8 cellular contexts compared by ENCODE assay signal in genomic region chr13:20495087-20496023, GRCh38. TPM values are rescaled to one million over a fixed set of nuclear protein-coding genes. Genes with fewer than 3 reads are reported as not detected.
DNase-seq lines count a peak whose midpoint lies in the region; TF ChIP-seq lines count a peak whose summit lies in the region.

No MANE protein-coding gene starts in this region.

- H3K36me3 Mint-ChIP-seq in activated naive CD4-positive, alpha-beta T cell treated with anti-CD3 and anti-CD28 coated beads, Interleukin-2, amount 10 ng/mL, durations not matched to agents 7 days and 5 days = peaks cover 3% of the 10 kb centered on the region

- no peak overlapping the region for H3K4me3 Mint-ChIP-seq in activated naive CD4-positive, alpha-beta T cell treated with anti-CD3 and anti-CD28 coated beads, Interleukin-2, amount 10 ng/mL, durations not matched to agents 7 days and 5 days

- DNase-seq in NCI-H1417 (lab: John Stamatoyannopoulos, UW) = peak; percentile 22 to 69 (median 52)
- DNase-seq in NCI-H1417 treated with DMSO at 0.1 percent for 48 hours (lab: John Stamatoyannopoulos, UW) = no peak
- DNase-seq in SJSA1 (ENCODE audit: low read depth in 1 of 2, low spot score in 2 of 2) = peak in 1 of 2 experiments; percentile 47
- DNase-seq in activated naive CD4-positive, alpha-beta T cell treated with anti-CD3 and anti-CD28 coated beads, Interleukin-2, amount 10 ng/mL, durations not matched to agents 7 days and 5 days = peak; percentile 76
- DNase-seq in globus pallidus (ENCODE audit: low spot score) = peak; percentile 76
- peak in 4 of 5 donors; percentile 29 to 67 (median 44) for DNase-seq in ovary
- peak; percentile 43 to 68 for DNase-seq in uterus

- peaks cover 17% of the 10 kb centered on the region for H3K4me1 Mint-ChIP-seq in activated naive CD4-positive, alpha-beta T cell treated with anti-CD3 and anti-CD28 coated beads, Interleukin-2, amount 10 ng/mL, durations not matched to agents 7 days and 5 days

- TF ChIP-seq CTCF in ovary (IDR thresholded peaks at IDR 0.05) = peak; percentile 72 to 83 (median 78)
- peak; percentile 89 to 93 (median 91) for TF ChIP-seq CTCF in uterus (IDR thresholded peaks at IDR 0.05)

- CTCF ChIA-PET in activated naive CD4-positive, alpha-beta T cell treated with anti-CD3 and anti-CD28 coated beads, Interleukin-2, amount 10 ng/mL, durations not matched to agents 7 days and 5 days (lab: Charles Lee) = interaction anchor here (0.6 to 6.8 kb wide), 13 partner anchors 10 to 434 kb away, joined by 3 to 38 read pairs (median 4); partner anchors contain the start of gene IL17D

- no peak for TF ChIP-seq POLR2A in ovary (IDR thresholded peaks at IDR 0.05)
- TF ChIP-seq POLR2A in uterus (IDR thresholded peaks at IDR 0.05) = no peak

- H3K27me3 ChIP-seq in SJSA1 (replicated peaks) = no peaks in the 10 kb centered on the region
- H3K27me3 ChIP-seq in ovary = no peaks in the 10 kb centered on the region
- no peaks in the 10 kb centered on the region for H3K27me3 ChIP-seq in uterus

- peaks cover 4% of the 10 kb centered on the region for H3K9me3 Mint-ChIP-seq in activated naive CD4-positive, alpha-beta T cell treated with anti-CD3 and anti-CD28 coated beads, Interleukin-2, amount 10 ng/mL, durations not matched to agents 7 days and 5 days

- H3K27me3 Mint-ChIP-seq in activated naive CD4-positive, alpha-beta T cell treated with anti-CD3 and anti-CD28 coated beads, Interleukin-2, amount 10 ng/mL, durations not matched to agents 7 days and 5 days = no peaks in the 10 kb centered on the region

- H3K27ac Mint-ChIP-seq in activated naive CD4-positive, alpha-beta T cell treated with anti-CD3 and anti-CD28 coated beads, Interleukin-2, amount 10 ng/mL, durations not matched to agents 7 days and 5 days = no peak overlapping the region

- no peaks in the 10 kb centered on the region for H3K9me3 ChIP-seq in SJSA1 (replicated peaks)
- H3K9me3 ChIP-seq in ovary = no peaks in the 10 kb centered on the region
- no peaks in the 10 kb centered on the region for H3K9me3 ChIP-seq in uterus

- H3K4me3 ChIP-seq in SJSA1 (no peak overlapping the region), ovary (no peak overlapping the region), uterus (no peak overlapping the region)

- H3K4me1 ChIP-seq in SJSA1 (replicated peaks) (peaks cover 19% of the 10 kb centered on the region), ovary (ENCODE audit: insufficient read depth) (no peaks in the 10 kb centered on the region), uterus (no peaks in the 10 kb centered on the region)

- TF ChIP-seq EP300 in Ishikawa (IDR thresholded peaks at IDR 0.05; ENCODE audit: borderline replicate concordance) = no peak
- no peak for TF ChIP-seq EP300 in ovary (IDR thresholded peaks at IDR 0.05)

- H3K36me3 ChIP-seq in SJSA1 (no peaks in the 10 kb centered on the region), ovary (no peaks in the 10 kb centered on the region), uterus (no peaks in the 10 kb centered on the region)

- intact Hi-C loops in ovary (cut with DNase I) = loop anchor here (5.0 to 10.0 kb wide), 5 partner anchors 209 to 432 kb away; partner anchors contain the start of gene IL17D (in 1 of the 4)
- intact Hi-C loops in uterus (cut with DNase I; ENCODE audit: low total_unique reads) = loop anchor here (10.0 kb wide), 1 partner anchor 329 kb away; no protein-coding TSS in a partner anchor

- H3K27ac ChIP-seq in SJSA1 (peak overlapping the region; percentile 46), ovary (no peak overlapping the region), uterus (no peak overlapping the region)

- TF ChIP-seq RAD21 in Ishikawa (IDR thresholded peaks at IDR 0.05; ENCODE audit: low read depth) = peak; percentile 95

- WGBS in ovary, 3 donors = 24 to 26% (median 25%) methylated on average over 14 of the region's 14 CpGs

TF ChIP-seq in Ishikawa, 13 proteins besides CTCF, POLR2A, EP300 and RAD21:
- TF ChIP-seq TEAD4 (IDR thresholded peaks at IDR 0.05) (peak; percentile 23; the same call in 1 of the 2 replicates), REST (IDR thresholded peaks at IDR 0.05; ENCODE audit: low read depth) (no peak), ZBTB7A (IDR thresholded peaks at IDR 0.05; ENCODE audit: low read depth) (no peak), CEBPB (IDR thresholded peaks at IDR 0.05) (no peak)
- TF ChIP-seq, protein P1, sequence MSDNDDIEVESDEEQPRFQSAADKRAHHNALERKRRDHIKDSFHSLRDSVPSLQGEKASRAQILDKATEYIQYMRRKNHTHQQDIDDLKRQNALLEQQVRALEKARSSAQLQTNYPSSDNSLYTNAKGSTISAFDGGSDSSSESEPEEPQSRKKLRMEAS (IDR thresholded peaks at IDR 0.05) = no peak

RNA-seq across cellular contexts. Expression of gene CRYL1, which starts 30.3 kb away (rescaled TPM):
- total RNA-seq in SJSA1 (2014; rRNA removed; shearing (Covaris generic)) = 7.1 and 13.2 TPM in 2 replicates
- total RNA-seq in ovary (10 to 100 TPM; 17.3 to 41.7 (median 25.8) TPM), uterus (10 to 100 TPM; 35.6 to 90.4 (median 50.7) TPM)
- 10 to 100 TPM; 23.1 to 34.4 TPM for polyA plus RNA-seq in ovary
